27 cellular contexts compared by ENCODE assay signal in the genomic region with DNA sequence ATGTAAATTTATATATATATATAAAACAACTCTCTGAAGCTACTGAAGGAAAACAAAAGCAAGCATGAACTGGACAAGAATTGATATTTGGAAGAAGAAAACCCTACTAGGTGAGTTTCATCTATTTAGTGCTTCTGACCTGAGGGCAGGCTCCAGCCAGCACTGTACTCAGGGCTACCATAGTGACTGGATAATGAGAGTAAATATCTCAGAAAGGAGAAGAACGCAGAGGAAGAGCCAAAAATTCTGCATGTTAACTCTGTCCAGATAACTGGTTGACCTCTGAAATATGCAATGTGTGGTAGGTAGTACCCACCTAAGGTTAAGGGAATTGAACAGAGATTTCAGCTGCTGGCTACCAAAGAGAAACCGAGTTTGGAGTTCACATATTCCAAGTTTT.
"Had no signal": no experiment of that assay in that cellular context is flagged by ENCODE, and none has a peak within 500 bp of the region (broad histone marks: within the 10 kb centered on the region; RNA-seq: fewer than 3 reads in every experiment).

No MANE protein-coding gene starts in this region.

- DNase-seq: stimulated activated CD4-positive, alpha-beta T cell treated with anti-CD3 and anti-CD28 coated beads, Interleukin-2, amount 100 ng/mL, for 48 hours; stimulated activated CD4-positive, alpha-beta T cell treated with anti-CD3 and anti-CD28 coated beads, Interleukin-4, amount 100 ng/mL, for 1 hour; stimulated activated CD4-positive, alpha-beta T cell treated with anti-CD3 and anti-CD28 coated beads, Interleukin-4, amount 100 ng/mL, for 24 hours; stimulated activated CD4-positive, alpha-beta T cell treated with anti-CD3 and anti-CD28 coated beads, Interleukin-4, amount 100 ng/mL, for 4 hours; stimulated activated CD8-positive, alpha-beta memory T cell treated with anti-CD3 and anti-CD28 coated beads, Interleukin-4, amount 100 ng/mL, for 48 hours; stimulated activated naive B cell treated with anti-CD40 and anti-IgM and Interleukin-4, amounts not matched to agents 10 μg/mL and 1 μg/mL and 100 μg/mL, for 72 hours; stimulated activated naive CD4-positive, alpha-beta T cell; stimulated activated naive CD4-positive, alpha-beta T cell treated with Interleukin-2 at 50 U/mL for 16 hours; stimulated activated naive CD8-positive, alpha-beta T cell treated with anti-CD3 and anti-CD28 coated beads, Interleukin-15, amount 100 ng/mL, for 72 hours; stimulated activated naive CD8-positive, alpha-beta T cell treated with anti-CD3 and anti-CD28 coated beads, Interleukin-15, Interleukin-2, amounts not matched to agents 100 U/mL and 50 U/mL, for 24 hours; stomach; substantia nigra; testis; thyroid gland; tibial artery; transverse colon; trophoblast cell; upper lobe of left lung; upper lobe of right lung; uterus had no signal

- H3K4me1 ChIP-seq: stomach, suprapubic skin, testis, thyroid gland, tibial artery, tibial nerve, transverse colon, upper lobe of left lung, upper lobe of right lung, uterus, vagina had no signal

- ATAC-seq: stimulated activated effector memory CD8-positive, alpha-beta T cell treated with anti-CD3 and anti-CD28 coated beads, Interleukin-12 subunit alpha, Interleukin-12 subunit beta, amount 100 ng/mL, for 72 hours; stimulated activated memory B cell treated with anti-CD40 and anti-IgM and Interleukin-4, amounts not matched to agents 10 μg/mL and 1 μg/mL and 100 μg/mL, for 72 hours; stimulated activated naive B cell treated with anti-CD40 and anti-IgM and Interleukin-4, amounts not matched to agents 10 μg/mL and 1 μg/mL and 100 μg/mL, for 72 hours; stimulated activated naive CD8-positive, alpha-beta T cell treated with anti-CD3 and anti-CD28 coated beads, Interleukin-15, amount 100 ng/mL, for 72 hours; stimulated activated naive CD8-positive, alpha-beta T cell treated with anti-CD3 and anti-CD28 coated beads, Interleukin-15, Interleukin-2, amounts not matched to agents 100 U/mL and 50 U/mL, for 24 hours; upper lobe of right lung had no signal

- H3K4me3 ChIP-seq: stomach, suprapubic skin, testis, thoracic aorta, thyroid gland, tibial artery, tibial nerve, transverse colon, upper lobe of left lung, upper lobe of right lung, uterus, vagina had no signal

- H3K27me3 ChIP-seq: stomach, suprapubic skin, testis, thyroid gland, tibial artery, tibial nerve, transverse colon, upper lobe of left lung, upper lobe of right lung, uterus, vagina had no signal

- H3K9me3 ChIP-seq: suprapubic skin, testis, thoracic aorta, thyroid gland, tibial artery, transverse colon, upper lobe of left lung, upper lobe of right lung, uterus, vagina had no signal

- FAIRE-seq: urothelium cell line had no signal

- H3K36me3 ChIP-seq: stomach, suprapubic skin, thoracic aorta, thyroid gland, tibial artery, tibial nerve, transverse colon, upper lobe of left lung, upper lobe of right lung, uterus, vagina had no signal

- H3K27ac ChIP-seq: stomach, suprapubic skin, testis, thoracic aorta, thyroid gland, tibial artery, tibial nerve, transverse colon, upper lobe of left lung, upper lobe of right lung, uterus, vagina had no signal
